ENCODE assay signal across 27 cellular contexts in genomic region chr1:12109901-12110300, GRCh38. TPM values are rescaled to one million over a fixed set of nuclear protein-coding genes. Genes with fewer than 3 reads are reported as not detected.
"Had no signal": no experiment of that assay in that cellular context is flagged by ENCODE, and none has a peak within 500 bp of the region (broad histone marks: within the 10 kb centered on the region; RNA-seq: fewer than 3 reads in every experiment).

No MANE protein-coding gene starts in this region.

- H2AFZ ChIP-seq: hepatocyte, parathyroid adenoma had no signal

- H3K27me3 ChIP-seq: hepatocyte, right atrium auricular region, right lobe of liver, tibial nerve, uterus had no signal

- H3K4me1 ChIP-seq: parathyroid adenoma, right atrium auricular region, right lobe of liver, uterus had no signal

- H3K4me2 ChIP-seq: hepatocyte, smooth muscle cell had no signal

- DNase-seq: heart right ventricle; islet precursor cell; left ventricle myocardium inferior; mesendoderm; naive B cell; natural killer cell; nephron progenitor cell; nucleus accumbens; right lobe of liver; stimulated activated CD4-positive, alpha-beta T cell treated with anti-CD3 and anti-CD28 coated beads, Interleukin-12 subunit alpha, Interleukin-12 subunit beta, amount 100 ng/mL, for 4 hours; stimulated activated CD4-positive, alpha-beta T cell treated with anti-CD3 and anti-CD28 coated beads, Interleukin-15, amount 100 ng/mL, for 24 hours; stimulated activated CD4-positive, alpha-beta T cell treated with anti-CD3 and anti-CD28 coated beads, Interleukin-2, amount 100 ng/mL, for 24 hours; stimulated activated CD4-positive, alpha-beta T cell treated with anti-CD3 and anti-CD28 coated beads, Interleukin-4, amount 100 ng/mL, for 1 hour; stimulated activated naive CD4-positive, alpha-beta T cell treated with Interleukin-2 at 50 U/mL for 16 hours; stimulated activated naive CD8-positive, alpha-beta T cell treated with anti-CD3 and anti-CD28 coated beads, Interleukin-15, amount 100 ng/mL, for 72 hours; substantia nigra; uterus had no signal

- H3K4me3 ChIP-seq: heart right ventricle, hepatocyte, left ventricle myocardium inferior, lung, right atrium auricular region, right lobe of liver, smooth muscle cell, tibial nerve, uterus had no signal

- H3K36me3 ChIP-seq: heart right ventricle, left ventricle myocardium inferior, right atrium auricular region, right lobe of liver, tibial nerve, uterus had no signal

- ATAC-seq: heart right ventricle; natural killer cell; right lobe of liver; stimulated activated naive CD8-positive, alpha-beta T cell treated with anti-CD3 and anti-CD28 coated beads, Interleukin-15, amount 100 ng/mL, for 72 hours had no signal

- H3K9ac ChIP-seq: parathyroid adenoma had no signal

- H3K27ac ChIP-seq: heart right ventricle, hepatocyte, left ventricle myocardium inferior, parathyroid adenoma, right atrium auricular region, right lobe of liver, tibial nerve, uterus had no signal

- H3K9me3 ChIP-seq: heart right ventricle, left ventricle myocardium inferior, right atrium auricular region, right lobe of liver, tibial nerve, uterus had no signal

RNA-seq across cellular contexts. Expression of gene TNFRSF8, which starts 46.8 kb away (rescaled TPM):
- total RNA-seq: hepatocyte, osteocyte, progenitor cell of endocrine pancreas, renal cortical epithelial cell, temporal lobe had no signal
- polyA plus RNA-seq: hepatocyte had no signal

RNA-seq across cellular contexts. Expression of gene TNFRSF1B, which starts 56.9 kb away (rescaled TPM):
- total RNA-seq: progenitor cell of endocrine pancreas had no signal
